ENCODE assay signal across 16 cellular contexts in the genomic region with DNA sequence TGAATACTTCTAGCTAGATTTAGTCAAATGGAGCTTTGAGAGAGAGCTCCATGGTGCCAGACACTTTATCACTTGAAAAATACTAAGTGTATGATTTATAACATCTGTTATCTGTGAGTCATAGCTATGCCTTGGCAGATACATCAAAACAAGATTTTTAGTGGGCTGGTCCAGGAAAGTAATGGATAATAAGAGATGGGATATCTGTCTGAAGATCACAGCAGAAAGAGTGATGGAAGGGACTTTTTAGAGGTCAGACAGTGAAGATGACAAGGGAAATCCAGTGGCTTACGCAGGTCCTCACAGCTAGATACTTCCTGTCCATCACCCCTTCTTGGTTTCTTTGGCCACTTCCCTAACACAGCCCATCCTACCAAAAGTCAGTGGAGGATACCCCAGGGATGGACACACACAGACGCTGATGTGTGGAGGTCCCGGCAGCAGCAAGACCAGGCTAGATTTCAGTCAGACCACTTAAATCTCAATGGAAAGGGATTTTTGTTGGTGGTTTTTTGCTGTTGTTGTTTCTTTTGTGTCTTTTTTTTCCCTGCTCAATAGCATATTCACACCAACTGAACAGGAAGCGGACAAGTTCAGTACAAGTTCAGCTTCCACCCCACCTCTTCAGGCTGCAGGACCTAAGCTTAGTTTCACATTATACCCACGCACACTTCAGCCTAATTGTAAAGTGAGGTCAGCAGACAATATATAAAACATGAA.
DNase-seq lines count a peak whose midpoint lies in the region; ATAC-seq, FAIRE-seq and TF ChIP-seq lines count a peak whose summit lies in the region.
"Had no signal": no experiment of that assay in that cellular context is flagged by ENCODE, and none has a peak within 500 bp of the region (broad histone marks: within the 10 kb centered on the region; RNA-seq: fewer than 3 reads in every experiment).

No MANE protein-coding gene starts in this region.

- no peaks in the 10 kb centered on the region for H3K36me3 Mint-ChIP-seq in effector memory CD8-positive, alpha-beta T cell (ENCODE audit: insufficient read depth)
- H3K36me3 Mint-ChIP-seq: T-cell had no signal

- DNase-seq in NCI-H2171 treated with DMSO at 0.1 percent for 48 hours (lab: John Stamatoyannopoulos, UW): peak; percentile 73
- no peak for DNase-seq in NCI-H2171 (lab: John Stamatoyannopoulos, UW)
- peak; percentile 79 for DNase-seq in fibroblast of peridontal ligament (ENCODE audit: extremely low read depth)
- no peak for DNase-seq in pancreas
- DNase-seq in effector memory CD8-positive, alpha-beta T cell: no peak
- no peak for DNase-seq in SKM-1 (lab: John Stamatoyannopoulos, UW; ENCODE audit: unreplicated experiment)
- DNase-seq: activated CD4-positive, alpha-beta T cell treated with anti-CD3 and anti-CD28 coated beads, Interleukin-2, amount 50 U/mL, for 1 hour; activated effector memory CD4-positive, alpha-beta T cell treated with anti-CD3 and anti-CD28 coated beads, Interleukin-2, amount 50 U/mL, for 16 hours; DND-41; sigmoid colon; T-cell had no signal

- no peaks in the 10 kb centered on the region for H3K36me3 ChIP-seq in pancreas
- H3K36me3 ChIP-seq: sigmoid colon had no signal

- no peaks in the 10 kb centered on the region for H3K4me1 ChIP-seq in pancreas
- H3K4me1 ChIP-seq: sigmoid colon had no signal

- no peak overlapping the region for H3K27ac Mint-ChIP-seq in effector memory CD8-positive, alpha-beta T cell
- H3K27ac Mint-ChIP-seq: dendritic cell treated with granulocyte-macrophage colony-stimulating factor and Interleukin-4, amounts not matched to agents 40 ng/mL and 50 ng/mL, for 4 days; T-cell had no signal

- peaks cover 18 to 42% of the 10 kb centered on the region in 2 donors for H3K27me3 Mint-ChIP-seq in effector memory CD8-positive, alpha-beta T cell

- no peak for TF ChIP-seq CTCF in pancreas (IDR thresholded peaks at IDR 0.05)

- no peak overlapping the region for H3K4me3 ChIP-seq in pancreas
- H3K4me3 ChIP-seq: sigmoid colon had no signal

- H3K27me3 ChIP-seq in pancreas: no peaks in the 10 kb centered on the region
- H3K27me3 ChIP-seq: sigmoid colon had no signal

- intact Hi-C loops in pancreas (cut with DNase I): no loop called here

- H3K4me3 Mint-ChIP-seq in effector memory CD8-positive, alpha-beta T cell: no peak overlapping the region
- H3K4me3 Mint-ChIP-seq: dendritic cell treated with granulocyte-macrophage colony-stimulating factor and Interleukin-4, amounts not matched to agents 40 ng/mL and 50 ng/mL, for 4 days; T-cell had no signal

- no peak for FAIRE-seq in pancreas (lab: Jason Lieb, UNC)
- FAIRE-seq: A204.1, GM18507 had no signal

- H3K27ac ChIP-seq in pancreas: no peak overlapping the region
- H3K27ac ChIP-seq: sigmoid colon had no signal

- peak; percentile 84 for ATAC-seq in SK-N-SH treated with all-trans-retinoic acid at 6 μM for 48 hours
- ATAC-seq in pancreas: peak in 3 of 4 donors; percentile 50 to 81 (median 75)
- no peak for ATAC-seq in effector memory CD8-positive, alpha-beta T cell (replicated peaks)
- ATAC-seq in HG03025 (IDR thresholded peaks at IDR 0.05; ENCODE audit: low FRiP score, unreplicated experiment): no peak
- ATAC-seq: T-cell had no signal

- WGBS in pancreas, 2 donors: 72 to 81% methylated on average over 5 of the region's 5 CpGs

- H3K9me3 Mint-ChIP-seq in effector memory CD8-positive, alpha-beta T cell: no peaks in the 10 kb centered on the region
- H3K9me3 Mint-ChIP-seq: dendritic cell treated with granulocyte-macrophage colony-stimulating factor and Interleukin-4, amounts not matched to agents 40 ng/mL and 50 ng/mL, for 4 days; T-cell had no signal

- H3K9me3 ChIP-seq in pancreas: no peaks in the 10 kb centered on the region
- H3K9me3 ChIP-seq: sigmoid colon had no signal

- no peaks in the 10 kb centered on the region for H3K4me1 Mint-ChIP-seq in effector memory CD8-positive, alpha-beta T cell (ENCODE audit: low read depth in 2 of 2)
- H3K4me1 Mint-ChIP-seq: T-cell had no signal

TF ChIP-seq in SK-N-SH treated with all-trans-retinoic acid at 6 μM for 48 hours, 23 proteins besides CTCF, POLR2A, EP300 and RAD21 (continues in another document):
- TF ChIP-seq ZNF565 (CRISPR knock-in tag; conservative IDR thresholded peaks at IDR 0.05; ENCODE audit: low read depth) (no peak), CSDC2 (CRISPR knock-in tag; IDR thresholded peaks at IDR 0.05) (no peak), RARB (CRISPR knock-in tag; IDR thresholded peaks at IDR 0.05) (no peak), ZFP3 (CRISPR knock-in tag; IDR thresholded peaks at IDR 0.05) (0 out of 2 replicates have a peak, but pooled peaks have one; percentile 42), ARNTL (CRISPR knock-in tag; IDR thresholded peaks at IDR 0.05; ENCODE audit: borderline replicate concordance, low read depth) (no peak), ZFP30 (CRISPR knock-in tag; IDR thresholded peaks at IDR 0.05) (no peak), ZNF8 (CRISPR knock-in tag; IDR thresholded peaks at IDR 0.05) (no peak), ZNF70 (CRISPR knock-in tag; IDR thresholded peaks at IDR 0.05) (no peak), TOX (CRISPR knock-in tag; IDR thresholded peaks at IDR 0.05; ENCODE audit: borderline replicate concordance) (peak; percentile 73; the same call in 1 of the 2 replicates), SNAI2 (CRISPR knock-in tag; IDR thresholded peaks at IDR 0.05) (no peak), ESRRG (CRISPR knock-in tag; IDR thresholded peaks at IDR 0.05) (no peak), ZC3H10 (CRISPR knock-in tag; IDR thresholded peaks at IDR 0.05) (peak; percentile 81), TCF4 (CRISPR knock-in tag; IDR thresholded peaks at IDR 0.05; ENCODE audit: borderline replicate concordance) (peak; percentile 48; the same call in 1 of the 2 replicates), PPARA (CRISPR knock-in tag; IDR thresholded peaks at IDR 0.05; ENCODE audit: borderline replicate concordance) (no peak), OSR1 (CRISPR knock-in tag; IDR thresholded peaks at IDR 0.05) (no peak)
- TF ChIP-seq, protein P1, sequence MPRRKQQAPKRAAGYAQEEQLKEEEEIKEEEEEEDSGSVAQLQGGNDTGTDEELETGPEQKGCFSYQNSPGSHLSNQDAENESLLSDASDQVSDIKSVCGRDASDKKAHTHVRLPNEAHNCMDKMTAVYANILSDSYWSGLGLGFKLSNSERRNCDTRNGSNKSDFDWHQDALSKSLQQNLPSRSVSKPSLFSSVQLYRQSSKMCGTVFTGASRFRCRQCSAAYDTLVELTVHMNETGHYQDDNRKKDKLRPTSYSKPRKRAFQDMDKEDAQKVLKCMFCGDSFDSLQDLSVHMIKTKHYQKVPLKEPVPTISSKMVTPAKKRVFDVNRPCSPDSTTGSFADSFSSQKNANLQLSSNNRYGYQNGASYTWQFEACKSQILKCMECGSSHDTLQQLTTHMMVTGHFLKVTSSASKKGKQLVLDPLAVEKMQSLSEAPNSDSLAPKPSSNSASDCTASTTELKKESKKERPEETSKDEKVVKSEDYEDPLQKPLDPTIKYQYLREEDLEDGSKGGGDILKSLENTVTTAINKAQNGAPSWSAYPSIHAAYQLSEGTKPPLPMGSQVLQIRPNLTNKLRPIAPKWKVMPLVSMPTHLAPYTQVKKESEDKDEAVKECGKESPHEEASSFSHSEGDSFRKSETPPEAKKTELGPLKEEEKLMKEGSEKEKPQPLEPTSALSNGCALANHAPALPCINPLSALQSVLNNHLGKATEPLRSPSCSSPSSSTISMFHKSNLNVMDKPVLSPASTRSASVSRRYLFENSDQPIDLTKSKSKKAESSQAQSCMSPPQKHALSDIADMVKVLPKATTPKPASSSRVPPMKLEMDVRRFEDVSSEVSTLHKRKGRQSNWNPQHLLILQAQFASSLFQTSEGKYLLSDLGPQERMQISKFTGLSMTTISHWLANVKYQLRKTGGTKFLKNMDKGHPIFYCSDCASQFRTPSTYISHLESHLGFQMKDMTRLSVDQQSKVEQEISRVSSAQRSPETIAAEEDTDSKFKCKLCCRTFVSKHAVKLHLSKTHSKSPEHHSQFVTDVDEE (CRISPR knock-in tag; IDR thresholded peaks at IDR 0.05): no peak
- TF ChIP-seq, protein P2, sequence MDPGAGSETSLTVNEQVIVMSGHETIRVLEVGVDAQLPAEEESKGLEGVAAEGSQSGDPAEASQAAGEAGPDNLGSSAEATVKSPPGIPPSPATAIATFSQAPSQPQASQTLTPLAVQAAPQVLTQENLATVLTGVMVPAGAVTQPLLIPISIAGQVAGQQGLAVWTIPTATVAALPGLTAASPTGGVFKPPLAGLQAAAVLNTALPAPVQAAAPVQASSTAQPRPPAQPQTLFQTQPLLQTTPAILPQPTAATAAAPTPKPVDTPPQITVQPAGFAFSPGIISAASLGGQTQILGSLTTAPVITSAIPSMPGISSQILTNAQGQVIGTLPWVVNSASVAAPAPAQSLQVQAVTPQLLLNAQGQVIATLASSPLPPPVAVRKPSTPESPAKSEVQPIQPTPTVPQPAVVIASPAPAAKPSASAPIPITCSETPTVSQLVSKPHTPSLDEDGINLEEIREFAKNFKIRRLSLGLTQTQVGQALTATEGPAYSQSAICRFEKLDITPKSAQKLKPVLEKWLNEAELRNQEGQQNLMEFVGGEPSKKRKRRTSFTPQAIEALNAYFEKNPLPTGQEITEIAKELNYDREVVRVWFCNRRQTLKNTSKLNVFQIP (CRISPR knock-in tag; IDR thresholded peaks at IDR 0.05; ENCODE audit: borderline replicate concordance, low read depth): no peak
- TF ChIP-seq, protein P3, sequence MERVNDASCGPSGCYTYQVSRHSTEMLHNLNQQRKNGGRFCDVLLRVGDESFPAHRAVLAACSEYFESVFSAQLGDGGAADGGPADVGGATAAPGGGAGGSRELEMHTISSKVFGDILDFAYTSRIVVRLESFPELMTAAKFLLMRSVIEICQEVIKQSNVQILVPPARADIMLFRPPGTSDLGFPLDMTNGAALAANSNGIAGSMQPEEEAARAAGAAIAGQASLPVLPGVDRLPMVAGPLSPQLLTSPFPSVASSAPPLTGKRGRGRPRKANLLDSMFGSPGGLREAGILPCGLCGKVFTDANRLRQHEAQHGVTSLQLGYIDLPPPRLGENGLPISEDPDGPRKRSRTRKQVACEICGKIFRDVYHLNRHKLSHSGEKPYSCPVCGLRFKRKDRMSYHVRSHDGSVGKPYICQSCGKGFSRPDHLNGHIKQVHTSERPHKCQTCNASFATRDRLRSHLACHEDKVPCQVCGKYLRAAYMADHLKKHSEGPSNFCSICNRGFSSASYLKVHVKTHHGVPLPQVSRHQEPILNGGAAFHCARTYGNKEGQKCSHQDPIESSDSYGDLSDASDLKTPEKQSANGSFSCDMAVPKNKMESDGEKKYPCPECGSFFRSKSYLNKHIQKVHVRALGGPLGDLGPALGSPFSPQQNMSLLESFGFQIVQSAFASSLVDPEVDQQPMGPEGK (CRISPR knock-in tag; IDR thresholded peaks at IDR 0.05; ENCODE audit: borderline replicate concordance): peak; percentile 54; the same call in 1 of the 2 replicates

Comparison
In these comparisons a context has a peak if more than half of its experiments do, and no peak if none do; other contexts are left out.
1. DNase-seq: peak in NCI-H2171 treated with DMSO at 0.1 percent for 48 hours (single experiment) and fibroblast of peridontal ligament (single experiment); none in NCI-H2171 (single experiment), pancreas (0 of 6), effector memory CD8-positive, alpha-beta T cell (0 of 3) and SKM-1 (single experiment).
2. ATAC-seq: peak in SK-N-SH treated with all-trans-retinoic acid at 6 μM for 48 hours (single experiment) and pancreas (3 of 4); none in effector memory CD8-positive, alpha-beta T cell (single experiment) and HG03025 (single experiment).